9 cellular contexts compared by ENCODE assay signal in genomic region chr19:29662604-29663404, GRCh38. TPM values are rescaled to one million over a fixed set of nuclear protein-coding genes. Genes with fewer than 3 reads are reported as not detected.
A peak's percentile ranks its signal among the peaks of the same experiment; 100 is the strongest.
DNase-seq lines count a peak whose midpoint lies in the region; ATAC-seq lines count a peak whose summit lies in the region.
"Had no signal": no experiment of that assay in that cellular context is flagged by ENCODE, and none has a peak within 500 bp of the region (broad histone marks: within the 10 kb centered on the region; RNA-seq: fewer than 3 reads in every experiment).

No MANE protein-coding gene starts in this region.

- ATAC-seq in HG02678 (IDR thresholded peaks at IDR 0.05; ENCODE audit: unreplicated experiment), result no peak
- ATAC-seq: GM12878 had no signal

- no peaks in the 10 kb centered on the region for H3K27me3 ChIP-seq in layer of hippocampus (ENCODE audit: control insufficient read depth, insufficient read depth, low read length)

- DNase-seq in 8988T (peak; percentile 78), HT-29 (ENCODE audit: low spot score) (peak; percentile 26), iPS-NIHi11 (ENCODE audit: low spot score) (no peak), LoVo (ENCODE audit: low spot score) (no peak)

- H3K27ac ChIP-seq in angular gyrus (ENCODE audit: low read depth, low read length) (peak overlapping the region; percentile 75), layer of hippocampus (ENCODE audit: low read depth, low read length) (peak overlapping the region; percentile 52), temporal lobe (ENCODE audit: low read depth, low read length) (peak overlapping the region; percentile 51)

RNA-seq across cellular contexts. Expression of gene PLEKHF1, which starts 2.5 kb away (rescaled TPM):
- 1.1 and 1.2 TPM in 2 replicates for total RNA-seq in HT-29 (2014; rRNA removed; shearing (Covaris generic))
- 0.49 TPM for total RNA-seq in temporal lobe

RNA-seq across cellular contexts. Expression of gene C19orf12, which starts 52.3 kb away (rescaled TPM):
- 22.4 and 24.5 TPM in 2 replicates for total RNA-seq in HT-29 (2014; rRNA removed; shearing (Covaris generic))
- 35.9 TPM for total RNA-seq in temporal lobe

RNA-seq across cellular contexts. Expression of gene POP4, which starts 56.7 kb away (rescaled TPM):
- total RNA-seq in HT-29 (2014; rRNA removed; shearing (Covaris generic)), result 139 and 140 TPM in 2 replicates
- total RNA-seq in temporal lobe, result 38.8 TPM

Comparison
In these comparisons a context has a peak if more than half of its experiments do, and no peak if none do; other contexts are left out.
1. DNase-seq: peak in 8988T (single experiment) and HT-29 (single experiment); none in iPS-NIHi11 (single experiment) and LoVo (single experiment).
2. Peak in every context shown above with its lines, with median percentiles within 50 percentile points of each other: H3K27ac ChIP-seq.